Comparison of ENCODE assay signal across 1 cellular context in genomic region chr2:69741281-69742169, GRCh38.
TF ChIP-seq lines count a peak whose summit lies in the region.

ANXA4 (plus strand) TSS chr2:69742134; CDS start chr2:69781566, 39,432 bp downstream.

TF ChIP-seq in HepG2, 621 proteins besides CTCF, POLR2A, EP300 and RAD21 (continued from another document and continues in another):
- no peak for TF ChIP-seq ZNF318 (CRISPR knock-in tag; IDR thresholded peaks at IDR 0.05)
- TF ChIP-seq NFATC3 (CRISPR knock-in tag; IDR thresholded peaks at IDR 0.05) = peak; percentile 19; the same call in 1 of the 2 replicates
- TF ChIP-seq ZNF335 (CRISPR knock-in tag; IDR thresholded peaks at IDR 0.05) = peak; percentile 60
- TF ChIP-seq ZFP36L1 (CRISPR knock-in tag; IDR thresholded peaks at IDR 0.05) = peak; percentile 96
- peak; percentile 57; the same call in 1 of the 2 replicates for TF ChIP-seq KDM5A (IDR thresholded peaks at IDR 0.05; ENCODE audit: borderline replicate concordance, low read length)
- peak; percentile 77 for TF ChIP-seq THAP11 (CRISPR knock-in tag; IDR thresholded peaks at IDR 0.05)
- TF ChIP-seq ZNF160 (CRISPR knock-in tag; IDR thresholded peaks at IDR 0.05) = peak; percentile 71
- TF ChIP-seq ZNF33A (CRISPR knock-in tag; IDR thresholded peaks at IDR 0.05; ENCODE audit: borderline replicate concordance) = no peak
- no peak for TF ChIP-seq ZHX2 (IDR thresholded peaks at IDR 0.05; ENCODE audit: low read depth)
- TF ChIP-seq ZHX2 (CRISPR knock-in tag; IDR thresholded peaks at IDR 0.05; ENCODE audit: borderline replicate concordance) = no peak; the same call in 1 of the 2 replicates
- peak; percentile 90 for TF ChIP-seq ELF3 (CRISPR knock-in tag; IDR thresholded peaks at IDR 0.05)
- TF ChIP-seq UBTF (CRISPR knock-in tag; IDR thresholded peaks at IDR 0.05) = peak; percentile 99
- TF ChIP-seq MAZ (IDR thresholded peaks at IDR 0.05; ENCODE audit: borderline replicate concordance, low read depth, low read length) = no peak; the same call in none of the 2 replicates
- TF ChIP-seq MAZ (CRISPR knock-in tag; IDR thresholded peaks at IDR 0.05; ENCODE audit: low read depth) = peak; percentile 94
- TF ChIP-seq CEBPG (CRISPR knock-in tag; IDR thresholded peaks at IDR 0.05) = no peak
- peak; percentile 70; the same call in 1 of the 3 replicates for TF ChIP-seq MXI1 (IDR thresholded peaks at IDR 0.05; ENCODE audit: borderline replicate concordance, low read depth, low read length)
- peak; percentile 21; the same call in 1 of the 2 replicates for TF ChIP-seq ZNF619 (CRISPR knock-in tag; IDR thresholded peaks at IDR 0.05)
- TF ChIP-seq ZNF253 (CRISPR knock-in tag; IDR thresholded peaks at IDR 0.05; ENCODE audit: borderline replicate concordance) = peak; percentile 65; the same call in 1 of the 2 replicates
- TF ChIP-seq, protein P1, sequence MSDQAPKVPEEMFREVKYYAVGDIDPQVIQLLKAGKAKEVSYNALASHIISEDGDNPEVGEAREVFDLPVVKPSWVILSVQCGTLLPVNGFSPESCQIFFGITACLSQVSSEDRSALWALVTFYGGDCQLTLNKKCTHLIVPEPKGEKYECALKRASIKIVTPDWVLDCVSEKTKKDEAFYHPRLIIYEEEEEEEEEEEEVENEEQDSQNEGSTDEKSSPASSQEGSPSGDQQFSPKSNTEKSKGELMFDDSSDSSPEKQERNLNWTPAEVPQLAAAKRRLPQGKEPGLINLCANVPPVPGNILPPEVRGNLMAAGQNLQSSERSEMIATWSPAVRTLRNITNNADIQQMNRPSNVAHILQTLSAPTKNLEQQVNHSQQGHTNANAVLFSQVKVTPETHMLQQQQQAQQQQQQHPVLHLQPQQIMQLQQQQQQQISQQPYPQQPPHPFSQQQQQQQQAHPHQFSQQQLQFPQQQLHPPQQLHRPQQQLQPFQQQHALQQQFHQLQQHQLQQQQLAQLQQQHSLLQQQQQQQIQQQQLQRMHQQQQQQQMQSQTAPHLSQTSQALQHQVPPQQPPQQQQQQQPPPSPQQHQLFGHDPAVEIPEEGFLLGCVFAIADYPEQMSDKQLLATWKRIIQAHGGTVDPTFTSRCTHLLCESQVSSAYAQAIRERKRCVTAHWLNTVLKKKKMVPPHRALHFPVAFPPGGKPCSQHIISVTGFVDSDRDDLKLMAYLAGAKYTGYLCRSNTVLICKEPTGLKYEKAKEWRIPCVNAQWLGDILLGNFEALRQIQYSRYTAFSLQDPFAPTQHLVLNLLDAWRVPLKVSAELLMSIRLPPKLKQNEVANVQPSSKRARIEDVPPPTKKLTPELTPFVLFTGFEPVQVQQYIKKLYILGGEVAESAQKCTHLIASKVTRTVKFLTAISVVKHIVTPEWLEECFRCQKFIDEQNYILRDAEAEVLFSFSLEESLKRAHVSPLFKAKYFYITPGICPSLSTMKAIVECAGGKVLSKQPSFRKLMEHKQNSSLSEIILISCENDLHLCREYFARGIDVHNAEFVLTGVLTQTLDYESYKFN (CRISPR knock-in tag; conservative IDR thresholded peaks at IDR 0.05) = peak; percentile 59
- TF ChIP-seq ZNF451 (CRISPR knock-in tag; IDR thresholded peaks at IDR 0.05) = no peak; the same call in 1 of the 2 replicates
- TF ChIP-seq, protein P2, sequence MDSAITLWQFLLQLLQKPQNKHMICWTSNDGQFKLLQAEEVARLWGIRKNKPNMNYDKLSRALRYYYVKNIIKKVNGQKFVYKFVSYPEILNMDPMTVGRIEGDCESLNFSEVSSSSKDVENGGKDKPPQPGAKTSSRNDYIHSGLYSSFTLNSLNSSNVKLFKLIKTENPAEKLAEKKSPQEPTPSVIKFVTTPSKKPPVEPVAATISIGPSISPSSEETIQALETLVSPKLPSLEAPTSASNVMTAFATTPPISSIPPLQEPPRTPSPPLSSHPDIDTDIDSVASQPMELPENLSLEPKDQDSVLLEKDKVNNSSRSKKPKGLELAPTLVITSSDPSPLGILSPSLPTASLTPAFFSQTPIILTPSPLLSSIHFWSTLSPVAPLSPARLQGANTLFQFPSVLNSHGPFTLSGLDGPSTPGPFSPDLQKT (CRISPR knock-in tag; IDR thresholded peaks at IDR 0.05; ENCODE audit: borderline replicate concordance) = no peak
- no peak for TF ChIP-seq ZNF180 (CRISPR knock-in tag; IDR thresholded peaks at IDR 0.05; ENCODE audit: borderline replicate concordance, low read depth)
- TF ChIP-seq GATA4 (IDR thresholded peaks at IDR 0.05; ENCODE audit: borderline replicate concordance, low read depth) = peak; percentile 39; the same call in 1 of the 2 replicates
- no peak for TF ChIP-seq EZH2 (conservative IDR thresholded peaks at IDR 0.05; ENCODE audit: low read depth, low read length)
- TF ChIP-seq, protein P3, sequence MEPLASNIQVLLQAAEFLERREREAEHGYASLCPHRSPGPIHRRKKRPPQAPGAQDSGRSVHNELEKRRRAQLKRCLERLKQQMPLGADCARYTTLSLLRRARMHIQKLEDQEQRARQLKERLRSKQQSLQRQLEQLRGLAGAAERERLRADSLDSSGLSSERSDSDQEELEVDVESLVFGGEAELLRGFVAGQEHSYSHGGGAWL (CRISPR knock-in tag; IDR thresholded peaks at IDR 0.05) = peak; percentile 95; the same call in 1 of the 2 replicates
- peak; percentile 66; the same call in 1 of the 2 replicates for TF ChIP-seq ZNF749 (CRISPR knock-in tag; IDR thresholded peaks at IDR 0.05; ENCODE audit: borderline replicate concordance)
- no peak for TF ChIP-seq ZNF251 (CRISPR knock-in tag; IDR thresholded peaks at IDR 0.05)
- no peak for TF ChIP-seq ZNF780A (CRISPR knock-in tag; IDR thresholded peaks at IDR 0.05)
- TF ChIP-seq SIN3A (IDR thresholded peaks at IDR 0.05; ENCODE audit: borderline replicate concordance, low read depth, low read length) = peak; percentile 61
- no peak for TF ChIP-seq ZC3H13 (CRISPR knock-in tag; IDR thresholded peaks at IDR 0.05)
- no peak; the same call in 1 of the 2 replicates for TF ChIP-seq ZNF546 (CRISPR knock-in tag; conservative IDR thresholded peaks at IDR 0.05)
- TF ChIP-seq ZNF552 (CRISPR knock-in tag; IDR thresholded peaks at IDR 0.05; ENCODE audit: borderline replicate concordance) = peak; percentile 54; the same call in 1 of the 2 replicates
- TF ChIP-seq SAFB2 (CRISPR knock-in tag; IDR thresholded peaks at IDR 0.05; ENCODE audit: borderline replicate concordance, low read depth) = no peak
- TF ChIP-seq ZNF124 (CRISPR knock-in tag; IDR thresholded peaks at IDR 0.05) = no peak
- no peak for TF ChIP-seq MAFF (IDR thresholded peaks at IDR 0.05; ENCODE audit: low read depth, low read length)
